19 cellular contexts compared by ENCODE assay signal in the genomic region with DNA sequence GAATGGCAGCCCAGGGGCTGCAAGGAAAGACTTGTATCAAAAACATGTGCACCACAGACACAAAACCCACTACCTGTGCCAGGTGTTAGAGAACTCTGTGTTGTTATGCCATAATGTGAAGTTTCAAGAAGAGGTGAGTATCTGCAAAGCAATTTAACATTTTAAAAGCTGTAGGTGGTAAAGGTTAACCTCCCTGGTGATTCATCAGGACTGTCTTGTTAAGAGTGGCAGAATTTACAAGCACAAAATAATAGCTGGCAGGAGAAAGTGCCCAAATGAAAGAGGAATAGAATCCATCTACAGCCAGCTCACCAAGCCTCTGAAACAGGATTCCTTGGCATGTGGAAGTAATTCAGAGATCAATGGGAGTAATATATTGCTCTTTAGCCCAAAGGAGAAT.
DNase-seq lines count a peak whose midpoint lies in the region; ATAC-seq and TF ChIP-seq lines count a peak whose summit lies in the region.
"Had no signal": no experiment of that assay in that cellular context is flagged by ENCODE, and none has a peak within 500 bp of the region (broad histone marks: within the 10 kb centered on the region; RNA-seq: fewer than 3 reads in every experiment).

No MANE protein-coding gene starts in this region.

- in situ Hi-C loops in mammary epithelial cell (cut with MboI; ENCODE audit: low sequenced_read_pairs in 2 of 2), result no loop called here

- no peaks in the 10 kb centered on the region for H3K9me3 ChIP-seq in mammary epithelial cell (replicated peaks; ENCODE audit: insufficient read depth, low read length)
- H3K9me3 ChIP-seq in breast epithelium, result no peaks in the 10 kb centered on the region
- no peaks in the 10 kb centered on the region for H3K9me3 ChIP-seq in PC-3 (ENCODE audit: low read length)
- no peaks in the 10 kb centered on the region for H3K9me3 ChIP-seq in upper lobe of left lung
- H3K9me3 ChIP-seq in Peyer's patch, result no peaks in the 10 kb centered on the region
- H3K9me3 ChIP-seq: SJSA1 had no signal

- no peaks in the 10 kb centered on the region for H4K20me1 ChIP-seq in mammary epithelial cell (ENCODE audit: insufficient read depth, low read length)
- no peaks in the 10 kb centered on the region for H4K20me1 ChIP-seq in PC-3 (ENCODE audit: low read length)

- no peaks in the 10 kb centered on the region for H3K79me2 ChIP-seq in mammary epithelial cell (ENCODE audit: insufficient read depth, low read length)
- no peaks in the 10 kb centered on the region for H3K79me2 ChIP-seq in PC-3 (ENCODE audit: low read length)

- no peak for TF ChIP-seq CTCF in mammary epithelial cell (conservative IDR thresholded peaks at IDR 0.05 in 1 of 2, IDR thresholded peaks at IDR 0.05 in 1 of 2; ENCODE audit: extremely low read depth in 1 of 2, insufficient read depth in 1 of 2, low read depth in 1 of 2, low read length in 2 of 2)
- no peak for TF ChIP-seq CTCF in breast epithelium (IDR thresholded peaks at IDR 0.05)
- no peak for TF ChIP-seq CTCF in PC-3 (conservative IDR thresholded peaks at IDR 0.05; ENCODE audit: low read depth, low read length)
- TF ChIP-seq CTCF in epithelial cell of proximal tubule (conservative IDR thresholded peaks at IDR 0.05; ENCODE audit: low read depth, low read length), result no peak
- no peak for TF ChIP-seq CTCF in upper lobe of left lung (IDR thresholded peaks at IDR 0.05)
- TF ChIP-seq CTCF in Peyer's patch (IDR thresholded peaks at IDR 0.05), result no peak

- H3K9me2 ChIP-seq in PC-3 (replicated peaks; ENCODE audit: low read length), result no peaks in the 10 kb centered on the region

- no peak for TF ChIP-seq EP300 in upper lobe of left lung (IDR thresholded peaks at IDR 0.05)

- H3K4me1 ChIP-seq in mammary epithelial cell (ENCODE audit: insufficient read depth, low read length) (peaks cover 2% of the 10 kb centered on the region), breast epithelium (no peaks in the 10 kb centered on the region), PC-3 (ENCODE audit: insufficient read depth, low read length) (peaks cover 18% of the 10 kb centered on the region), upper lobe of left lung (peaks cover 0 to 11% (median 6%) of the 10 kb centered on the region in 4 donors), Peyer's patch (no peaks in the 10 kb centered on the region)
- H3K4me1 ChIP-seq: SJSA1 had no signal

- no peaks in the 10 kb centered on the region for H3F3A ChIP-seq in PC-3 (ENCODE audit: low read length, unreplicated experiment)

- no peak overlapping the region for H3K4me2 ChIP-seq in mammary epithelial cell (ENCODE audit: insufficient read depth, low read depth, low read length)
- H3K4me2 ChIP-seq in PC-3 (ENCODE audit: low read length), result 0 out of 2 replicates have a peak overlapping the region, but pooled peaks have one; percentile 1
- H3K4me2 ChIP-seq: KMS-11 had no signal

- intact Hi-C loops in mammary epithelial cell (cut with micrococcal nuclease), result no loop called here
- intact Hi-C loops in breast epithelium (cut with DNase I; ENCODE audit: low total_unique reads), result no loop called here
- intact Hi-C loops in PC-3 (cut with micrococcal nuclease), result no loop called here

- H3K27ac ChIP-seq in mammary epithelial cell (ENCODE audit: insufficient read depth, low read depth, low read length) (no peak overlapping the region), breast epithelium (no peak overlapping the region), PC-3 (ENCODE audit: low read length) (no peak overlapping the region), upper lobe of left lung (no peak overlapping the region), Peyer's patch (no peak overlapping the region)
- H3K27ac ChIP-seq: KMS-11, SJSA1 had no signal

- no peak for TF ChIP-seq POLR2A in breast epithelium (IDR thresholded peaks at IDR 0.05)
- TF ChIP-seq POLR2A in upper lobe of left lung (IDR thresholded peaks at IDR 0.05), result no peak
- no peak for TF ChIP-seq POLR2A in Peyer's patch (IDR thresholded peaks at IDR 0.05)

- H3K27me3 ChIP-seq in mammary epithelial cell (ENCODE audit: insufficient read depth, low read length) (no peaks in the 10 kb centered on the region), breast epithelium (no peaks in the 10 kb centered on the region), PC-3 (ENCODE audit: low read length) (no peaks in the 10 kb centered on the region), upper lobe of left lung (no peaks in the 10 kb centered on the region), Peyer's patch (no peaks in the 10 kb centered on the region)
- H3K27me3 ChIP-seq: SJSA1 had no signal

- dilution Hi-C loops in mammary epithelial cell (cut with HindIII; ENCODE audit: low sequenced_read_pairs), result no loop called here

- ATAC-seq in PC-3 (peak; percentile 73), HG03025 (IDR thresholded peaks at IDR 0.05; ENCODE audit: low FRiP score, unreplicated experiment) (no peak), upper lobe of left lung (ENCODE audit: low FRiP score in 2 of 2) (no peak)

- peak; percentile 68 for DNase-seq in mammary epithelial cell
- DNase-seq in breast epithelium (ENCODE audit: low spot score in 2 of 2), result no peak
- peak; percentile 57 for DNase-seq in PC-3
- DNase-seq in epithelial cell of proximal tubule (ENCODE audit: low read depth), result peak; percentile 1
- no peak for DNase-seq in HCEC 1CT
- no peak for DNase-seq in upper lobe of left lung
- no peak for DNase-seq in Peyer's patch
- DNase-seq: 8988T; Calu3; CD4-positive, alpha-beta T cell; DMS53; GOT3; NCI-H1092; NCI-H1694; NCI-H2081 treated with DMSO at 0.1 percent for 48 hours; NCI-H774 had no signal

- POLR2A ChIA-PET in PC-3 (lab: Charles Lee; ENCODE audit: unreplicated experiment), result no interaction called here

- no peak overlapping the region for H3K9ac ChIP-seq in mammary epithelial cell (ENCODE audit: insufficient read depth, low read length)
- H3K9ac ChIP-seq in PC-3 (ENCODE audit: low read length), result no peak overlapping the region
- H3K9ac ChIP-seq: KMS-11 had no signal

- H2AFZ ChIP-seq in mammary epithelial cell (ENCODE audit: low read depth, low read length) (no peak overlapping the region), PC-3 (ENCODE audit: low read length) (no peak overlapping the region)

- CTCF ChIA-PET in mammary epithelial cell (lab: Charles Lee; ENCODE audit: low non-redundant PET) (no interaction called here), PC-3 (lab: Charles Lee) (interaction anchor here (0.5 kb wide), 1 partner anchor 522 kb away, joined by 3 read pairs; no protein-coding TSS in a partner anchor)

- H3K36me3 ChIP-seq in mammary epithelial cell (ENCODE audit: insufficient read depth, low read length), result no peaks in the 10 kb centered on the region
- no peaks in the 10 kb centered on the region for H3K36me3 ChIP-seq in breast epithelium
- no peaks in the 10 kb centered on the region for H3K36me3 ChIP-seq in PC-3 (ENCODE audit: low read depth, low read length)
- no peaks in the 10 kb centered on the region for H3K36me3 ChIP-seq in upper lobe of left lung
- H3K36me3 ChIP-seq in Peyer's patch, result no peaks in the 10 kb centered on the region
- H3K36me3 ChIP-seq: SJSA1 had no signal

- H3K4me3 ChIP-seq in mammary epithelial cell (replicated peaks in 1 of 3; ENCODE audit: insufficient read depth in 1 of 3, low read depth in 2 of 3, low read length in 3 of 3) (no peak overlapping the region), breast epithelium (no peak overlapping the region), PC-3 (ENCODE audit: low read length) (no peak overlapping the region), epithelial cell of proximal tubule (ENCODE audit: low read depth, low read length) (no peak overlapping the region), upper lobe of left lung (no peak overlapping the region), Peyer's patch (no peak overlapping the region)
- H3K4me3 ChIP-seq: SJSA1 had no signal

- BruUV-seq in mammary epithelial cell (replicated peaks; lab: Mats Ljungman, UMichigan), result no TSS peak
- BruUV-seq in PC-3 (replicated peaks; lab: Mats Ljungman, UMichigan), result no TSS peak

Comparison
In these comparisons a context has a peak if more than half of its experiments do, and no peak if none do; other contexts are left out.
1. DNase-seq: peak in mammary epithelial cell (single experiment), PC-3 (single experiment) and epithelial cell of proximal tubule (single experiment); none in breast epithelium (0 of 2), HCEC 1CT (single experiment), upper lobe of left lung (0 of 2) and Peyer's patch (0 of 3).